9 cellular contexts compared by ENCODE assay signal in the genomic region with DNA sequence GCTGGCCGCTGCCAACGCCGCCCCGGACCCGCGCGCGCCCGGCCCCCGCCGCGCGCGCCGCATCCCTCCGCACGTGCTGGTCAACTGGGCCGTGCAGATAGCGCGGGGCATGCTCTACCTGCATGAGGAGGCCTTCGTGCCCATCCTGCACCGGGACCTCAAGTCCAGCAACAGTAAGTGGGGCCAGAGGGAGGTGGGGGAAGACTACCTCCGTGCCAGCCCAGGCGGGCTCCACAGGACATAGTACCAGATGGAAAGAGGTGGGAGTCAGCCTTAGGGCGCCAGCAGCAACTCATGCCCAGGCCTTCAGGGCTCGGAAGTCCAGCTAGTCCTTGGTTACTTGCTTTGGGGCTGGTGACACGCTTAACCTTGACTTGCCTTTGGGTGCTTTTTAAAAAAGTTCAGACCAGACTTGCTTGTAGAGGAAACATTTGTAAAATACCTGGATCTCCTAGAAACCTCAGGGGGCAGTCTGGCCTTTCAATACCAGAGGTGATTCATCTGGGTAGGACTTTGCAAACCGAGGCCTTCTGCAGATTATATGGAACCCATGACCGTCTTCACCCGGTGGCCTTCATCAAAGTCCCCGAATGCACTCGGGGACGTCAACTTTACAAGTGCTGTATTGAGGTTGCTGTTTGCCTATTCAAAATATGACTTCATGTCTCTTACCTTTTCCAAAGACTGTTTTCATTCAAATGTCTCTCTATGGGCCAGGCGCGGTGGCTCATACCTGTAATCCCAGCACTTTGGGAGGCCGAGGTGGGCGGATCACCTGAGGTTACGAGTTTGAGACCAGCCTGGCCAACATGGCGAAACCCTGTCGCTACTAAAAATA. TPM values are rescaled to one million over a fixed set of nuclear protein-coding genes. Genes with fewer than 3 reads are reported as not detected.
DNase-seq lines count a peak whose midpoint lies in the region; ATAC-seq and TF ChIP-seq lines count a peak whose summit lies in the region.
"Had no signal": no experiment of that assay in that cellular context is flagged by ENCODE, and none has a peak within 500 bp of the region (broad histone marks: within the 10 kb centered on the region; RNA-seq: fewer than 3 reads in every experiment).

No MANE protein-coding gene starts in this region.

- H3K36me3 Mint-ChIP-seq in progenitor cell of endocrine pancreas (ENCODE audit: insufficient read depth): no peaks in the 10 kb centered on the region
- H3K36me3 Mint-ChIP-seq: activated naive CD4-positive, alpha-beta T cell treated with anti-CD3 and anti-CD28 coated beads, Interleukin-2, amount 50 U/mL, for 72 hours had no signal

- H3K9me3 ChIP-seq in fibroblast of lung (ENCODE audit: control insufficient read depth, insufficient read depth, low read depth, low read length): no peaks in the 10 kb centered on the region

- peak; percentile 3 for DNase-seq in activated CD4-positive, alpha-beta T cell treated with anti-CD3 and anti-CD28 coated beads for 48 hours
- DNase-seq in activated CD4-positive, alpha-beta T cell treated with anti-CD3 and anti-CD28 coated beads, Interleukin-2, amount 50 U/mL, for 4 hours: no peak
- DNase-seq in SW480 (ENCODE audit: low spot score) (peak; percentile 54), fibroblast of lung (ENCODE audit: low read depth in 2 of 2) (no peak), progenitor cell of endocrine pancreas (ENCODE audit: low spot score, unreplicated experiment) (peak; percentile 15)
- DNase-seq in stimulated activated CD4-positive, alpha-beta T cell treated with anti-CD3 and anti-CD28 coated beads, Interleukin-12 subunit alpha, Interleukin-12 subunit beta, amount 100 ng/mL, for 4 hours: no peak

- no peaks in the 10 kb centered on the region for H4K20me1 ChIP-seq in fibroblast of lung (ENCODE audit: control insufficient read depth, extremely low read depth, insufficient read depth, low read length)

- peaks cover 2% of the 10 kb centered on the region for H3K27me3 ChIP-seq in fibroblast of lung (ENCODE audit: control insufficient read depth, insufficient read depth, low read length)

- H2AFZ ChIP-seq in fibroblast of lung (ENCODE audit: low read length): no peak overlapping the region

- peak overlapping the region; percentile 75 for H3K4me2 ChIP-seq in fibroblast of lung (ENCODE audit: extremely low read depth, insufficient read depth, low read length)

- H3K4me3 ChIP-seq in fibroblast of lung (replicated peaks in 1 of 4; ENCODE audit: control extremely low read depth in 1 of 4, insufficient read depth in 1 of 4, low read depth in 3 of 4, low read length in 4 of 4): peak overlapping the region in 3 of 4 experiments; percentile 44 to 46 (median 45)

- no peaks in the 10 kb centered on the region for H3K79me2 ChIP-seq in fibroblast of lung (ENCODE audit: control insufficient read depth, insufficient read depth, low read length)

- no peaks in the 10 kb centered on the region for H3K9me3 Mint-ChIP-seq in progenitor cell of endocrine pancreas (ENCODE audit: low read depth)
- H3K9me3 Mint-ChIP-seq: activated naive CD4-positive, alpha-beta T cell treated with anti-CD3 and anti-CD28 coated beads, Interleukin-2, amount 50 U/mL, for 72 hours had no signal

- H3K4me3 Mint-ChIP-seq in progenitor cell of endocrine pancreas (ENCODE audit: low read depth): peak overlapping the region; percentile 75

- no peak for TF ChIP-seq CTCF in fibroblast of lung (conservative IDR thresholded peaks at IDR 0.05 in 1 of 2, IDR thresholded peaks at IDR 0.05 in 1 of 2; ENCODE audit: low read depth in 1 of 2, low read length in 2 of 2)
- TF ChIP-seq CTCF in progenitor cell of endocrine pancreas (IDR thresholded peaks at IDR 0.05; ENCODE audit: unreplicated experiment): no peak

- no peak overlapping the region for H3K9ac ChIP-seq in fibroblast of lung (ENCODE audit: insufficient read depth, low read length)

- H3K27ac ChIP-seq in fibroblast of lung (ENCODE audit: insufficient read depth, low read length): no peak overlapping the region

- no peak overlapping the region for H3K27ac Mint-ChIP-seq in progenitor cell of endocrine pancreas
- H3K27ac Mint-ChIP-seq: activated naive CD4-positive, alpha-beta T cell treated with anti-CD3 and anti-CD28 coated beads, Interleukin-2, amount 50 U/mL, for 72 hours had no signal

- H3K4me1 ChIP-seq in fibroblast of lung (ENCODE audit: control insufficient read depth, extremely low read depth, insufficient read depth, low read length): no peaks in the 10 kb centered on the region

- peaks cover 22% of the 10 kb centered on the region for H3K4me1 Mint-ChIP-seq in progenitor cell of endocrine pancreas (ENCODE audit: low read depth)

- no peaks in the 10 kb centered on the region for H3K36me3 ChIP-seq in fibroblast of lung (ENCODE audit: control insufficient read depth, insufficient read depth, low read length)

- ATAC-seq in HG03039 (IDR thresholded peaks at IDR 0.05; ENCODE audit: unreplicated experiment): no peak
- ATAC-seq in GM18520 (IDR thresholded peaks at IDR 0.05; ENCODE audit: unreplicated experiment): no peak

- peaks cover 12% of the 10 kb centered on the region for H3K27me3 Mint-ChIP-seq in progenitor cell of endocrine pancreas

RNA-seq across cellular contexts. Expression of a gene that starts 1.4 kb away (rescaled TPM):
- 0.17 and 0.51 TPM in 2 replicates for total RNA-seq in fibroblast of lung
- 0.07 and 0.27 TPM in 2 replicates for polyA plus RNA-seq in fibroblast of lung
- polyA plus RNA-seq in fibroblast of lung (2012): 0.03 and 0.16 TPM in 2 replicates
- polyA minus RNA-seq in fibroblast of lung (ENCODE audit: low replicate concordance): 0.52 TPM in 1 of 2 replicates, not detected in the other
- 13.1 and 13.9 TPM in 2 replicates for total RNA-seq in progenitor cell of endocrine pancreas

RNA-seq across cellular contexts. Expression of a gene that starts 33.4 kb away (rescaled TPM):
- total RNA-seq in fibroblast of lung (34.4 and 37.8 TPM in 2 replicates), progenitor cell of endocrine pancreas (33.6 and 37.0 TPM in 2 replicates)
- 13.0 and 17.6 TPM in 2 replicates for polyA plus RNA-seq in fibroblast of lung
- 7.5 and 12.5 TPM in 2 replicates for polyA plus RNA-seq in fibroblast of lung (2012)
- 90.3 and 142 TPM in 2 replicates for polyA minus RNA-seq in fibroblast of lung (ENCODE audit: low replicate concordance)

Comparison
In these comparisons a context has a peak if more than half of its experiments do, and no peak if none do; other contexts are left out.
1. DNase-seq: peak in activated CD4-positive, alpha-beta T cell treated with anti-CD3 and anti-CD28 coated beads for 48 hours (single experiment), SW480 (single experiment) and progenitor cell of endocrine pancreas (single experiment); none in activated CD4-positive, alpha-beta T cell treated with anti-CD3 and anti-CD28 coated beads, Interleukin-2, amount 50 U/mL, for 4 hours (0 of 2), fibroblast of lung (0 of 2) and stimulated activated CD4-positive, alpha-beta T cell treated with anti-CD3 and anti-CD28 coated beads, Interleukin-12 subunit alpha, Interleukin-12 subunit beta, amount 100 ng/mL, for 4 hours (single experiment).